ENCODE assay signal across 14 cellular contexts in the genomic region with DNA sequence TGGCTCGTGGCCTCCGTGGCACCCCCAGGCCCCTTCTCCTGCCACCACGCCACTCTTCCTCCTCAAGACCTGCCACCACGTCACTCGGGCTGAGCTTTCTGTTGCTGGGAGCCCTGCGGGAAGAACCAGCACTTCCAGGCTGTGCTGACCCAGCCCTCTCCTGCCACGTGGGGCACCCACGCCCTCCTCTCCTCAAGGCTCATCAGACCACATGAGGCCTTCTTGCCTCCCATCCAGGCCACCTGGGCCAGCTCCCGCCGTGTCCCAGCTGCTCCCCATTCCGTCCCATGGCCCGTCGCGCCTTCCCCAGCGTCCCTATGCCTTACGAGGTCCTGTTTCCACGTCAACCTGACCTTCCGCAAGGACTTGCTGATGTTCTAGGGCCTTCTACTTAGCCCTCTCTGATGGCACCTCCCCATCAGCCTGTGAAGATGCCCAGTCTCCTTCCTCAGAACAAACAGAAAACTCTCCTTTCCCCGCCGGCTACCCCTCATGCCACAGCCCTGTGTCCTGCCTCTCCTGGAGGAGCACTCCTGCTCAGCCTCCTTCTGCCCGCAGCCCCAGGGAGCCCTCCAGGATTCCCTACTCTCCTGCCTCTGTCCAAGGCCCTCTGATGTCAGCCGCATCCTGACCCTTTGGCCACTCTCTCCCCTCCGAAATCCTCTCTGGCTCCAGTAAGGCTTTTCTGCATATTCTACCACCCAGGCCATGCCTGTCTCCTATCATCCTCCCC.
DNase-seq lines count a peak whose midpoint lies in the region; ATAC-seq and TF ChIP-seq lines count a peak whose summit lies in the region.
"Had no signal": no experiment of that assay in that cellular context is flagged by ENCODE, and none has a peak within 500 bp of the region (broad histone marks: within the 10 kb centered on the region; RNA-seq: fewer than 3 reads in every experiment).

No MANE protein-coding gene starts in this region.

- peak overlapping the region; percentile 67 for H3K27ac Mint-ChIP-seq in activated CD4-positive, alpha-beta memory T cell treated with anti-CD3 and anti-CD28 coated beads, Interleukin-2, amount 10 ng/mL, durations not matched to agents 7 days and 5 days
- no peak overlapping the region for H3K27ac Mint-ChIP-seq in activated CD4-positive, alpha-beta memory T cell treated with anti-CD3 and anti-CD28 coated beads for 36 hours
- H3K27ac Mint-ChIP-seq in activated CD8-positive, alpha-beta T cell treated with anti-CD3 and anti-CD28 coated beads for 36 hours, result peak overlapping the region; percentile 14
- peak overlapping the region; percentile 66 for H3K27ac Mint-ChIP-seq in glutamatergic neuron (ENCODE audit: unreplicated experiment)

- H3K27ac ChIP-seq in sigmoid colon (no peak overlapping the region), mammary epithelial cell (ENCODE audit: insufficient read depth, low read depth, low read length) (no peak overlapping the region), prostate gland (no peak overlapping the region)
- H3K27ac ChIP-seq: gastrocnemius medialis, neutrophil had no signal

- CTCF ChIA-PET in activated CD4-positive, alpha-beta memory T cell treated with anti-CD3 and anti-CD28 coated beads, Interleukin-2, amount 10 ng/mL, durations not matched to agents 7 days and 5 days (lab: Charles Lee), result interaction anchor here (1.0 to 1.2 kb wide), 2 partner anchors 27 to 240 kb away, joined by 3 read pairs; no protein-coding TSS in a partner anchor
- CTCF ChIA-PET in activated CD4-positive, alpha-beta memory T cell treated with anti-CD3 and anti-CD28 coated beads for 36 hours (lab: Charles Lee), result no interaction called here
- CTCF ChIA-PET in activated CD8-positive, alpha-beta T cell treated with anti-CD3 and anti-CD28 coated beads for 36 hours (lab: Charles Lee), result interaction anchor here (0.9 to 1.6 kb wide), 3 partner anchors 47 to 327 kb away, joined by 3 to 4 read pairs (median 3); partner anchors contain the start of gene HDDC3
- CTCF ChIA-PET in mammary epithelial cell (lab: Charles Lee; ENCODE audit: low non-redundant PET), result no interaction called here

- no peak overlapping the region for H3K4me3 ChIP-seq in sigmoid colon
- H3K4me3 ChIP-seq in mammary epithelial cell (replicated peaks in 1 of 3; ENCODE audit: insufficient read depth in 1 of 3, low read depth in 2 of 3, low read length in 3 of 3), result no peak overlapping the region
- H3K4me3 ChIP-seq in prostate gland, result no peak overlapping the region
- H3K4me3 ChIP-seq: gastrocnemius medialis had no signal

- H3K4me1 ChIP-seq in sigmoid colon, result peaks cover 0 to 9% (median 4%) of the 10 kb centered on the region in 4 donors
- peaks cover 16% of the 10 kb centered on the region for H3K4me1 ChIP-seq in mammary epithelial cell (ENCODE audit: insufficient read depth, low read length)
- H3K4me1 ChIP-seq in prostate gland (replicated peaks), result no peaks in the 10 kb centered on the region

- intact Hi-C loops in activated CD4-positive, alpha-beta memory T cell treated with anti-CD3 and anti-CD28 coated beads for 36 hours (cut with micrococcal nuclease), result no loop called here
- intact Hi-C loops in activated CD8-positive, alpha-beta T cell treated with anti-CD3 and anti-CD28 coated beads for 36 hours (cut with micrococcal nuclease), result no loop called here
- intact Hi-C loops in sigmoid colon (cut with DNase I) (loop anchor here (5.0 kb wide), 1 partner anchor 286 kb away; the partner anchor contains the start of gene HDDC3), mammary epithelial cell (cut with micrococcal nuclease) (loop anchor here (5.0 kb wide), 1 partner anchor 226 kb away; no protein-coding TSS in a partner anchor), prostate gland (cut with DNase I) (loop anchor here (5.0 kb wide), 1 partner anchor 46 kb away; no protein-coding TSS in a partner anchor)

- no peak for DNase-seq in activated CD4-positive, alpha-beta memory T cell treated with anti-CD3 and anti-CD28 coated beads, Interleukin-2, amount 10 ng/mL, durations not matched to agents 7 days and 5 days
- DNase-seq in activated CD4-positive, alpha-beta memory T cell treated with anti-CD3 and anti-CD28 coated beads for 36 hours, result no peak
- DNase-seq in activated CD8-positive, alpha-beta T cell treated with anti-CD3 and anti-CD28 coated beads for 36 hours, result no peak
- DNase-seq in glutamatergic neuron (no peak), sigmoid colon (peak; percentile 51), mammary epithelial cell (no peak), NCI-H226 (no peak), prostate gland (ENCODE audit: low spot score) (no peak)
- DNase-seq: activated CD4-positive, CD25-positive, alpha-beta regulatory T cell treated with anti-CD3 and anti-CD28 coated beads, Interleukin-2, amount 50 U/mL, for 72 hours; DMS79; NCI-H2029; stimulated activated CD4-positive, alpha-beta T cell treated with anti-CD3 and anti-CD28 coated beads, Interleukin-12 subunit alpha, Interleukin-12 subunit beta, amount 100 ng/mL, for 4 hours had no signal

- peaks cover 30% of the 10 kb centered on the region for H3K36me3 Mint-ChIP-seq in activated CD4-positive, alpha-beta memory T cell treated with anti-CD3 and anti-CD28 coated beads, Interleukin-2, amount 10 ng/mL, durations not matched to agents 7 days and 5 days (ENCODE audit: low read depth)
- H3K36me3 Mint-ChIP-seq in activated CD4-positive, alpha-beta memory T cell treated with anti-CD3 and anti-CD28 coated beads for 36 hours, result peaks cover 20% of the 10 kb centered on the region
- H3K36me3 Mint-ChIP-seq in activated CD8-positive, alpha-beta T cell treated with anti-CD3 and anti-CD28 coated beads for 36 hours (ENCODE audit: low read depth), result peaks cover 18% of the 10 kb centered on the region
- H3K36me3 Mint-ChIP-seq in glutamatergic neuron (ENCODE audit: unreplicated experiment), result peaks cover 19% of the 10 kb centered on the region

- POLR2A ChIA-PET in activated CD4-positive, alpha-beta memory T cell treated with anti-CD3 and anti-CD28 coated beads, Interleukin-2, amount 10 ng/mL, durations not matched to agents 7 days and 5 days (lab: Charles Lee), result no interaction called here
- POLR2A ChIA-PET in activated CD4-positive, alpha-beta memory T cell treated with anti-CD3 and anti-CD28 coated beads for 36 hours (lab: Charles Lee), result no interaction called here
- POLR2A ChIA-PET in activated CD8-positive, alpha-beta T cell treated with anti-CD3 and anti-CD28 coated beads for 36 hours (lab: Charles Lee), result interaction anchor here (1.3 kb wide), 1 partner anchor 8 kb away, joined by 4 read pairs; no protein-coding TSS in a partner anchor

- no peak overlapping the region for H3K4me2 ChIP-seq in mammary epithelial cell (ENCODE audit: insufficient read depth, low read depth, low read length)

- peaks cover 37% of the 10 kb centered on the region for H3K4me1 Mint-ChIP-seq in activated CD4-positive, alpha-beta memory T cell treated with anti-CD3 and anti-CD28 coated beads, Interleukin-2, amount 10 ng/mL, durations not matched to agents 7 days and 5 days
- peaks cover 24% of the 10 kb centered on the region for H3K4me1 Mint-ChIP-seq in activated CD4-positive, alpha-beta memory T cell treated with anti-CD3 and anti-CD28 coated beads for 36 hours (ENCODE audit: low read depth)
- H3K4me1 Mint-ChIP-seq in activated CD8-positive, alpha-beta T cell treated with anti-CD3 and anti-CD28 coated beads for 36 hours (ENCODE audit: low read depth), result peaks cover 27% of the 10 kb centered on the region
- H3K4me1 Mint-ChIP-seq in glutamatergic neuron (ENCODE audit: low read depth, unreplicated experiment), result peaks cover 25% of the 10 kb centered on the region

- peaks cover 8 to 34% (median 26%) of the 10 kb centered on the region in 4 donors for H3K36me3 ChIP-seq in sigmoid colon
- no peaks in the 10 kb centered on the region for H3K36me3 ChIP-seq in mammary epithelial cell (ENCODE audit: insufficient read depth, low read length)
- H3K36me3 ChIP-seq in prostate gland, result peaks cover 0 to 19% of the 10 kb centered on the region in 2 donors

- no peaks in the 10 kb centered on the region for H3K79me2 ChIP-seq in mammary epithelial cell (ENCODE audit: insufficient read depth, low read length)

- H3K4me3 Mint-ChIP-seq in activated CD4-positive, alpha-beta memory T cell treated with anti-CD3 and anti-CD28 coated beads, Interleukin-2, amount 10 ng/mL, durations not matched to agents 7 days and 5 days, result no peak overlapping the region
- H3K4me3 Mint-ChIP-seq in activated CD4-positive, alpha-beta memory T cell treated with anti-CD3 and anti-CD28 coated beads for 36 hours, result no peak overlapping the region
- H3K4me3 Mint-ChIP-seq in activated CD8-positive, alpha-beta T cell treated with anti-CD3 and anti-CD28 coated beads for 36 hours, result no peak overlapping the region
- H3K4me3 Mint-ChIP-seq in glutamatergic neuron (ENCODE audit: unreplicated experiment), result peak overlapping the region; percentile 69

- no peak for TF ChIP-seq POLR2A in sigmoid colon (IDR thresholded peaks at IDR 0.05)
- TF ChIP-seq POLR2A in prostate gland (IDR thresholded peaks at IDR 0.05), result no peak

- H3K9me3 Mint-ChIP-seq in activated CD4-positive, alpha-beta memory T cell treated with anti-CD3 and anti-CD28 coated beads, Interleukin-2, amount 10 ng/mL, durations not matched to agents 7 days and 5 days, result no peaks in the 10 kb centered on the region
- no peaks in the 10 kb centered on the region for H3K9me3 Mint-ChIP-seq in activated CD4-positive, alpha-beta memory T cell treated with anti-CD3 and anti-CD28 coated beads for 36 hours
- H3K9me3 Mint-ChIP-seq in activated CD8-positive, alpha-beta T cell treated with anti-CD3 and anti-CD28 coated beads for 36 hours, result no peaks in the 10 kb centered on the region
- H3K9me3 Mint-ChIP-seq in glutamatergic neuron (ENCODE audit: unreplicated experiment), result peaks cover 6% of the 10 kb centered on the region

- dilution Hi-C loops in mammary epithelial cell (cut with HindIII; ENCODE audit: low sequenced_read_pairs), result no loop called here

- H3K27me3 ChIP-seq in sigmoid colon (no peaks in the 10 kb centered on the region), mammary epithelial cell (ENCODE audit: insufficient read depth, low read length) (no peaks in the 10 kb centered on the region), prostate gland (replicated peaks; ENCODE audit: insufficient read depth) (no peaks in the 10 kb centered on the region)
- H3K27me3 ChIP-seq: gastrocnemius medialis had no signal

- 63 to 78% methylated on average over 23 of the region's 23 CpGs for WGBS in sigmoid colon, 2 donors
- WGBS in mammary epithelial cell (ENCODE audit: low coverage, missing lambda C conversion rate), result 93% methylated on average over 13 of the region's 23 CpGs
- 78% methylated on average over 23 of the region's 23 CpGs for WGBS in prostate gland

- no peaks in the 10 kb centered on the region for H4K20me1 ChIP-seq in mammary epithelial cell (ENCODE audit: insufficient read depth, low read length)

- TF ChIP-seq EP300 in sigmoid colon (IDR thresholded peaks at IDR 0.05), result no peak

- no peak for ATAC-seq in activated CD8-positive, alpha-beta T cell treated with anti-CD3 and anti-CD28 coated beads for 36 hours
- ATAC-seq: gastrocnemius medialis had no signal

- in situ Hi-C loops in mammary epithelial cell (cut with MboI; ENCODE audit: low sequenced_read_pairs in 2 of 2), result loop anchor here (5.0 to 10.0 kb wide), 3 partner anchors 49 to 241 kb away; no protein-coding TSS in a partner anchor

- no peak overlapping the region for H3K9ac ChIP-seq in mammary epithelial cell (ENCODE audit: insufficient read depth, low read length)

- H3K27me3 Mint-ChIP-seq in activated CD4-positive, alpha-beta memory T cell treated with anti-CD3 and anti-CD28 coated beads, Interleukin-2, amount 10 ng/mL, durations not matched to agents 7 days and 5 days, result no peaks in the 10 kb centered on the region
- no peaks in the 10 kb centered on the region for H3K27me3 Mint-ChIP-seq in activated CD4-positive, alpha-beta memory T cell treated with anti-CD3 and anti-CD28 coated beads for 36 hours
- H3K27me3 Mint-ChIP-seq in activated CD8-positive, alpha-beta T cell treated with anti-CD3 and anti-CD28 coated beads for 36 hours, result no peaks in the 10 kb centered on the region
- peaks cover 13% of the 10 kb centered on the region for H3K27me3 Mint-ChIP-seq in glutamatergic neuron (ENCODE audit: unreplicated experiment)

- no peak overlapping the region for H2AFZ ChIP-seq in mammary epithelial cell (ENCODE audit: low read depth, low read length)

- no peak for TF ChIP-seq CTCF in activated CD8-positive, alpha-beta T cell treated with anti-CD3 and anti-CD28 coated beads for 36 hours (IDR thresholded peaks at IDR 0.05)
- TF ChIP-seq CTCF in glutamatergic neuron (IDR thresholded peaks at IDR 0.05; ENCODE audit: partially characterized antibody, unreplicated experiment) (no peak), sigmoid colon (IDR thresholded peaks at IDR 0.05) (no peak), mammary epithelial cell (conservative IDR thresholded peaks at IDR 0.05 in 1 of 2, IDR thresholded peaks at IDR 0.05 in 1 of 2; ENCODE audit: extremely low read depth in 1 of 2, insufficient read depth in 1 of 2, low read depth in 1 of 2, low read length in 2 of 2) (no peak), prostate gland (IDR thresholded peaks at IDR 0.05) (no peak)

- H3K9me3 ChIP-seq in sigmoid colon, result no peaks in the 10 kb centered on the region
- no peaks in the 10 kb centered on the region for H3K9me3 ChIP-seq in mammary epithelial cell (replicated peaks; ENCODE audit: insufficient read depth, low read length)
- no peaks in the 10 kb centered on the region for H3K9me3 ChIP-seq in prostate gland
- H3K9me3 ChIP-seq: gastrocnemius medialis, neutrophil had no signal

- BruUV-seq in mammary epithelial cell (replicated peaks; lab: Mats Ljungman, UMichigan), result no TSS peak

Comparison
In these comparisons a context has a peak if more than half of its experiments do, and no peak if none do; other contexts are left out.
1. CTCF ChIA-PET loops: an anchor here in activated CD4-positive, alpha-beta memory T cell treated with anti-CD3 and anti-CD28 coated beads, Interleukin-2, amount 10 ng/mL, durations not matched to agents 7 days and 5 days (1.0 to 1.2 kb wide) and activated CD8-positive, alpha-beta T cell treated with anti-CD3 and anti-CD28 coated beads for 36 hours (0.9 to 1.6 kb wide); none called in activated CD4-positive, alpha-beta memory T cell treated with anti-CD3 and anti-CD28 coated beads for 36 hours and mammary epithelial cell.
2. intact Hi-C loops: an anchor here in sigmoid colon (5.0 kb wide), mammary epithelial cell (5.0 kb wide) and prostate gland (5.0 kb wide); none called in activated CD4-positive, alpha-beta memory T cell treated with anti-CD3 and anti-CD28 coated beads for 36 hours and activated CD8-positive, alpha-beta T cell treated with anti-CD3 and anti-CD28 coated beads for 36 hours.